In genomic region chr14:88005050-88005481, GRCh38 we compare ENCODE assay signal across 2 cellular contexts.
TF ChIP-seq lines count a peak whose summit lies in the region.

Gene GPR65 (plus strand): TSS chr14:88005135. CDS start chr14:88010848, 5,713 bp downstream.

TF ChIP-seq in liver, 16 proteins besides CTCF, POLR2A, EP300 and RAD21:
- TF ChIP-seq REST (IDR thresholded peaks at IDR 0.05), result no peak
- no peak for TF ChIP-seq SP1 (IDR thresholded peaks at IDR 0.05)
- peak; percentile 62 for TF ChIP-seq TAF1 (conservative IDR thresholded peaks at IDR 0.05)
- TF ChIP-seq EGR1 (IDR thresholded peaks at IDR 0.05; ENCODE audit: low read depth in 2 of 2), result no peak
- TF ChIP-seq RXRA (IDR thresholded peaks at IDR 0.05), result no peak
- TF ChIP-seq YY1 (IDR thresholded peaks at IDR 0.05), result peak; percentile 30

TF ChIP-seq in HepG2, 621 proteins besides CTCF, POLR2A, EP300 and RAD21 (continued from another document):
- no peak for TF ChIP-seq ZNF609 (CRISPR knock-in tag; IDR thresholded peaks at IDR 0.05; ENCODE audit: borderline replicate concordance)
- TF ChIP-seq RCOR2 (CRISPR knock-in tag; IDR thresholded peaks at IDR 0.05), result no peak
